ENCODE assay signal across 21 cellular contexts in the genomic region with DNA sequence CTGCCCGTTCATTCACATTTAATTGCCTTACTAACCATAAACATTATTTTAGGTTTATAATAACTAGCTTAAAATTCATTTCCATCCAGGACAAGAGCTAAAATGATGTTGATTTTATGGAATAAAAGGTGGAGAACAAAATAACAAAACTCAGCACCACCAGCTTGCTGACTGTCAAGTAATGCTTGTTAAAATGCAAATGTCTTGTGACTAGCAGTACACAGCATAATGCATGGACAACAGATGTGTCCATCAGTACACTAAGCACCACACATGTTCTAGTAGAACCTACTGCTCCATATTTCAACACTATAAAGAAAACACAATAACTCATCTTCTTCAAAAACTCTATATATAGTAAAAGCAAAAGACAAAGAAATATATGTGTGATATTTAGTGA.
"Had no signal": no experiment of that assay in that cellular context is flagged by ENCODE, and none has a peak within 500 bp of the region (broad histone marks: within the 10 kb centered on the region; RNA-seq: fewer than 3 reads in every experiment).

No MANE protein-coding gene starts in this region.

- H3K9ac ChIP-seq: SK-N-SH had no signal

- H3K27ac ChIP-seq: breast epithelium, Peyer's patch, RWPE1, SJCRH30, WERI-Rb-1 had no signal

- H3K4me2 ChIP-seq: SK-N-SH had no signal

- H3K4me1 ChIP-seq: breast epithelium, Peyer's patch had no signal

- DNase-seq: activated CD4-positive, alpha-beta T cell treated with anti-CD3 and anti-CD28 coated beads for 36 hours; activated CD4-positive, alpha-beta T cell treated with anti-CD3 and anti-CD28 coated beads, Interleukin-2, amount 50 U/mL, for 1 hour; activated CD8-positive, alpha-beta memory T cell treated with anti-CD3 and anti-CD28 coated beads, Interleukin-2, amount 50 U/mL, for 4 hours; activated CD8-positive, alpha-beta T cell treated with anti-CD3 and anti-CD28 coated beads for 36 hours; aorta; caudate nucleus; Kasumi-1; NCI-H1092 treated with DMSO at 0.1 percent for 48 hours; NCI-H1436; NCI-H1694 treated with DMSO at 0.1 percent for 48 hours; NCI-H2029 treated with DMSO at 0.1 percent for 48 hours; NCI-H510A treated with DMSO at 0.1 percent for 48 hours; NCI-H69; Peyer's patch; Right ventricle myocardium superior; SJCRH30; SK-N-SH; T-helper 1 cell; WERI-Rb-1 had no signal

- H3K27me3 ChIP-seq: breast epithelium, Peyer's patch, SJCRH30 had no signal

- ATAC-seq: activated CD4-positive, alpha-beta T cell treated with anti-CD3 and anti-CD28 coated beads for 36 hours; activated CD8-positive, alpha-beta T cell treated with anti-CD3 and anti-CD28 coated beads for 36 hours had no signal

- H3K9me3 ChIP-seq: breast epithelium, Peyer's patch, SJCRH30, SK-N-SH had no signal

- H3K36me3 ChIP-seq: breast epithelium, Peyer's patch, SJCRH30, WERI-Rb-1 had no signal

- H3K4me3 ChIP-seq: breast epithelium, Peyer's patch, SJCRH30 had no signal
